In the genomic region with DNA sequence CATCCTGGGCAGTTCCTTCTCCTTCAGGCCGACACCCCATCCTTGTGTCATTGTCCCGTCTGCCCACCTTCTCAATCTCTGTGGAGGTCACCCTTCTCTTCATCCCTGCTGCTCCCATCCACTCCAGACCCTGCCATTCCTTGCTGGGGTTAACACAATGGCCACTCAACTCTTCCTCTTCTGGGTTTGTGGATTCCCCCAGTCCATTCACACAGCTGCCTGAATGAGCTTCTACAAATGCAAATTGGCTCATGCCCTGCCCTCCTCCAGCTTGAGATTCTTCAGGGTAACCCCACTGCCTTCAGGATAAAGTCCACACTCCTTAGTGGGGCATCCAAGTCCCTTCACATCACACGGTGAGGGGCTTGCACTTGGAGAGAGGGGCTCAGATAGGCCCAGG, we compare ENCODE assay signal across 17 cellular contexts. TPM values are rescaled to one million over a fixed set of nuclear protein-coding genes. Genes with fewer than 3 reads are reported as not detected.
DNase-seq lines count a peak whose midpoint lies in the region; ATAC-seq and TF ChIP-seq lines count a peak whose summit lies in the region.
"Had no signal": no experiment of that assay in that cellular context is flagged by ENCODE, and none has a peak within 500 bp of the region (broad histone marks: within the 10 kb centered on the region; RNA-seq: fewer than 3 reads in every experiment).

No MANE protein-coding gene starts in this region.

- CTCF ChIA-PET in IMR-90 (lab: Yijun Ruan, JAX), result no interaction called here

- BruUV-seq in IMR-90 (replicated peaks; lab: Mats Ljungman, UMichigan), result no TSS peak

- no peak for DNase-seq in IMR-90
- peak; percentile 43 for DNase-seq in coronary artery (ENCODE audit: low spot score)
- peak; percentile 31 for DNase-seq in islet precursor cell
- no peak for DNase-seq in T-helper 17 cell
- DNase-seq in trophoblast cell, result no peak
- DNase-seq: ACHN; BE2C; C1 segment of cervical spinal cord; Caco-2; CD4-positive, CD25-positive, alpha-beta regulatory T cell; CD8-positive, alpha-beta memory T cell; HCEC 1CT had no signal

- no peak overlapping the region for H3K9ac ChIP-seq in IMR-90 (ENCODE audit: low read depth, low read length)
- no peak overlapping the region for H3K9ac ChIP-seq in trophoblast cell (ENCODE audit: low read length)

- H3K4me1 ChIP-seq in IMR-90 (ENCODE audit: control insufficient read depth, insufficient read depth, low read length) (no peaks in the 10 kb centered on the region), trophoblast cell (ENCODE audit: control insufficient read depth in 1 of 2, insufficient read depth in 2 of 2, low read length in 2 of 2) (no peaks in the 10 kb centered on the region)
- H3K4me1 ChIP-seq: BE2C, Caco-2 had no signal

- no peak overlapping the region for H2BK12ac ChIP-seq in trophoblast cell (ENCODE audit: low read length)

- in situ Hi-C loops in IMR-90 (cut with MboI; ENCODE audit: low sequenced_read_pairs), result no loop called here

- H2BK5ac ChIP-seq in IMR-90 (ENCODE audit: low read depth, low read length, poor library complexity, severe bottlenecking), result no peak overlapping the region
- H2BK5ac ChIP-seq in trophoblast cell (ENCODE audit: low read depth, low read length, poor library complexity), result no peak overlapping the region

- H3K27me3 Mint-ChIP-seq in T-helper 17 cell, result peaks cover 43% of the 10 kb centered on the region

- WGBS in IMR-90 (ENCODE audit: extremely low coverage in 2 of 2, insufficient read length in 1 of 2), 2 experiments, result 17% methylated on average over 1 of the region's 3 CpGs; no CpG with 5 or more reads in 1 of the 2 experiments
- no CpG with 5 or more reads among the region's 3 CpGs for WGBS in trophoblast cell (ENCODE audit: extremely low coverage, insufficient coverage, insufficient read length)

- H3K9me1 ChIP-seq in IMR-90 (ENCODE audit: insufficient read depth, low read length), result no peaks in the 10 kb centered on the region

- H3K56ac ChIP-seq in IMR-90 (ENCODE audit: extremely low read depth, insufficient read depth, low read length), result no peak overlapping the region

- no peaks in the 10 kb centered on the region for H3K36me3 Mint-ChIP-seq in T-helper 17 cell (ENCODE audit: low read depth)
- H3K36me3 Mint-ChIP-seq: CD4-positive, CD25-positive, alpha-beta regulatory T cell; CD8-positive, alpha-beta memory T cell had no signal

- H3K18ac ChIP-seq in IMR-90 (ENCODE audit: low read depth, low read length) (no peak overlapping the region), trophoblast cell (ENCODE audit: low read length) (no peak overlapping the region)

- H3K4ac ChIP-seq in IMR-90 (ENCODE audit: low read depth, low read length) (no peak overlapping the region), trophoblast cell (ENCODE audit: low read depth, low read length) (no peak overlapping the region)

- H3K36me3 ChIP-seq in IMR-90 (ENCODE audit: control insufficient read depth, insufficient read depth, low read length) (no peaks in the 10 kb centered on the region), trophoblast cell (ENCODE audit: control insufficient read depth in 1 of 2, insufficient read depth in 2 of 2, low read length in 2 of 2) (no peaks in the 10 kb centered on the region)
- H3K36me3 ChIP-seq: BE2C had no signal

- no peak overlapping the region for H2BK120ac ChIP-seq in IMR-90 (ENCODE audit: low read depth, low read length)
- H2BK120ac ChIP-seq in trophoblast cell (ENCODE audit: insufficient read depth, low read length, poor library complexity), result no peak overlapping the region

- peaks cover 2% of the 10 kb centered on the region for H3K4me1 Mint-ChIP-seq in T-helper 17 cell
- H3K4me1 Mint-ChIP-seq: CD4-positive, CD25-positive, alpha-beta regulatory T cell; CD8-positive, alpha-beta memory T cell had no signal

- H4K8ac ChIP-seq in IMR-90 (ENCODE audit: low read depth in 2 of 2, low read length in 2 of 2), result no peak overlapping the region
- no peak overlapping the region for H4K8ac ChIP-seq in trophoblast cell (ENCODE audit: low read depth, low read length)

- no peaks in the 10 kb centered on the region for H4K20me1 ChIP-seq in IMR-90 (ENCODE audit: insufficient read depth, low read length)

- TF ChIP-seq POLR2A in IMR-90 (IDR thresholded peaks at IDR 0.05; ENCODE audit: low read depth, low read length), result no peak

- no peak for TF ChIP-seq RAD21 in IMR-90 (IDR thresholded peaks at IDR 0.05; ENCODE audit: low read length)

- H3K79me1 ChIP-seq in IMR-90 (ENCODE audit: low read depth in 1 of 2, low read length in 2 of 2), result no peaks in the 10 kb centered on the region
- H3K79me1 ChIP-seq in trophoblast cell (ENCODE audit: low read length), result no peaks in the 10 kb centered on the region

- no peaks in the 10 kb centered on the region for H3K79me2 ChIP-seq in trophoblast cell (ENCODE audit: control insufficient read depth, insufficient read depth, low read length, poor library complexity)

- H3K23ac ChIP-seq in IMR-90 (ENCODE audit: low read depth, low read length), result no peak overlapping the region
- no peak overlapping the region for H3K23ac ChIP-seq in trophoblast cell (ENCODE audit: low read length)

- no peak overlapping the region for H4K12ac ChIP-seq in trophoblast cell (ENCODE audit: low read depth, low read length)

- H3K9me3 ChIP-seq in IMR-90 (ENCODE audit: control insufficient read depth, insufficient read depth, low read length), result no peaks in the 10 kb centered on the region
- no peaks in the 10 kb centered on the region for H3K9me3 ChIP-seq in T-helper 17 cell (ENCODE audit: control insufficient read depth, low read length, poor library complexity, severe bottlenecking)
- peaks cover 2% of the 10 kb centered on the region for H3K9me3 ChIP-seq in trophoblast cell (ENCODE audit: insufficient read depth, low read depth, low read length)
- H3K9me3 ChIP-seq: BE2C, Caco-2 had no signal

- no peak overlapping the region for H2BK15ac ChIP-seq in IMR-90 (ENCODE audit: low read depth, low read length)

- H2AK5ac ChIP-seq in IMR-90 (ENCODE audit: low read depth, low read length) (no peak overlapping the region), trophoblast cell (ENCODE audit: low read length) (no peak overlapping the region)

- H2AK9ac ChIP-seq in IMR-90 (replicated peaks; ENCODE audit: low read depth, low read length, poor library complexity), result peak overlapping the region; percentile 45

- no peak overlapping the region for H2BK20ac ChIP-seq in IMR-90 (ENCODE audit: low read depth, low read length)

- H2AFZ ChIP-seq in IMR-90 (replicated peaks; ENCODE audit: low read length, poor library complexity) (no peak overlapping the region), trophoblast cell (ENCODE audit: insufficient read depth, low read length, poor library complexity) (no peak overlapping the region)

- no peak overlapping the region for H3K4me3 Mint-ChIP-seq in T-helper 17 cell
- H3K4me3 Mint-ChIP-seq: CD4-positive, CD25-positive, alpha-beta regulatory T cell; CD8-positive, alpha-beta memory T cell had no signal

- H4K5ac ChIP-seq in IMR-90 (ENCODE audit: low read depth, low read length), result no peak overlapping the region

- H4K91ac ChIP-seq in IMR-90 (ENCODE audit: insufficient read depth, low read depth, low read length) (no peak overlapping the region), trophoblast cell (ENCODE audit: low read depth, low read length) (no peak overlapping the region)

- no peak overlapping the region for H3K27ac ChIP-seq in IMR-90 (ENCODE audit: insufficient read depth, low read length)
- H3K27ac ChIP-seq in coronary artery, result no peak overlapping the region
- no peak overlapping the region for H3K27ac ChIP-seq in trophoblast cell (ENCODE audit: low read depth, low read length)
- H3K27ac ChIP-seq: HL-60 had no signal

- H3K14ac ChIP-seq in IMR-90 (replicated peaks; ENCODE audit: low read depth, low read length) (no peak overlapping the region), trophoblast cell (ENCODE audit: low read length) (no peak overlapping the region)

- ATAC-seq in IMR-90 (ENCODE audit: low read depth), result no peak
- ATAC-seq in T-helper 17 cell, result no peak
- no peak for ATAC-seq in GM18511 (IDR thresholded peaks at IDR 0.05; ENCODE audit: unreplicated experiment)
- ATAC-seq: K562 had no signal

- TF ChIP-seq CTCF in IMR-90 (conservative IDR thresholded peaks at IDR 0.05; ENCODE audit: low read depth, low read length), result no peak
- TF ChIP-seq CTCF in coronary artery (IDR thresholded peaks at IDR 0.05), result no peak

- intact Hi-C loops in IMR-90 (cut with micrococcal nuclease), result no loop called here

- no peak overlapping the region for H3K27ac Mint-ChIP-seq in T-helper 17 cell
- H3K27ac Mint-ChIP-seq: CD4-positive, CD25-positive, alpha-beta regulatory T cell; CD8-positive, alpha-beta memory T cell had no signal

- no peak overlapping the region for H3K4me2 ChIP-seq in IMR-90 (ENCODE audit: low read depth, low read length)
- H3K4me2 ChIP-seq in trophoblast cell (ENCODE audit: low read length), result no peak overlapping the region

- no peaks in the 10 kb centered on the region; the same call in 1 of the 2 replicates for H3K27me3 ChIP-seq in IMR-90 (ENCODE audit: control insufficient read depth, insufficient read depth, low read length)
- H3K27me3 ChIP-seq in trophoblast cell (ENCODE audit: insufficient read depth, low read length), result no peaks in the 10 kb centered on the region

- POLR2A ChIA-PET in IMR-90 (lab: Charles Lee; ENCODE audit: unreplicated experiment), result no interaction called here

- H3K4me3 ChIP-seq in IMR-90 (ENCODE audit: insufficient read depth, low read depth, low read length) (no peak overlapping the region), coronary artery (no peak overlapping the region), trophoblast cell (ENCODE audit: low read depth, low read length) (no peak overlapping the region)
- H3K4me3 ChIP-seq: K562 had no signal

- dilution Hi-C loops in IMR-90 (cut with HindIII; ENCODE audit: low sequenced_read_pairs, unreplicated experiment), result no loop called here

TF ChIP-seq in IMR-90, 13 proteins besides CTCF, POLR2A, EP300 and RAD21 (continues in another document):
- TF ChIP-seq USF2 (IDR thresholded peaks at IDR 0.05; ENCODE audit: low read depth, low read length) (no peak), MAFK (IDR thresholded peaks at IDR 0.05; ENCODE audit: low read depth, low read length) (no peak)

RNA-seq across cellular contexts. Expression of gene PRMT8, which starts 17.2 kb away (rescaled TPM):
- not detected in 2 replicates for total RNA-seq in IMR-90 (2012; rRNA removed)
- polyA plus RNA-seq in IMR-90 (2012; rRNA removed), result not detected in 2 replicates
- not detected in 2 replicates for polyA plus RNA-seq in IMR-90 (2012; cell fraction: cytosol; rRNA removed)
- polyA plus RNA-seq in IMR-90 (2012; cell fraction: nucleus; rRNA removed; ENCODE audit: low replicate concordance), result not detected in 2 replicates
- total RNA-seq in T-helper 17 cell, result not detected
- 0.01 TPM in 1 of 2 replicates, not detected in the other for polyA plus RNA-seq in trophoblast cell (2013)
- total RNA-seq: Caco-2; CD4-positive, CD25-positive, alpha-beta regulatory T cell; CD8-positive, alpha-beta memory T cell; H4; HT1080; K562 had no signal
- polyA plus RNA-seq: CD4-positive, CD25-positive, alpha-beta regulatory T cell; K562 had no signal

Comparison
In these comparisons a context has a peak if more than half of its experiments do, and no peak if none do; other contexts are left out.
1. DNase-seq: peak in coronary artery (single experiment) and islet precursor cell (single experiment); none in IMR-90 (single experiment), T-helper 17 cell (0 of 3) and trophoblast cell (0 of 2).